In genomic region chr12:92926549-92926948, GRCh38 we compare ENCODE assay signal across 9 cellular contexts. TPM values are rescaled to one million over a fixed set of nuclear protein-coding genes. Genes with fewer than 3 reads are reported as not detected.
DNase-seq lines count a peak whose midpoint lies in the region; ATAC-seq, FAIRE-seq and TF ChIP-seq lines count a peak whose summit lies in the region.
"Had no signal": no experiment of that assay in that cellular context is flagged by ENCODE, and none has a peak within 500 bp of the region (broad histone marks: within the 10 kb centered on the region; RNA-seq: fewer than 3 reads in every experiment).

No MANE protein-coding gene starts in this region.

- BruUV-seq in IMR-90 (replicated peaks; lab: Mats Ljungman, UMichigan), result no TSS peak

- no peaks in the 10 kb centered on the region for H3K27me3 Mint-ChIP-seq in CD4-positive, CD25-positive, alpha-beta regulatory T cell
- H3K27me3 Mint-ChIP-seq in natural killer cell treated with Interleukin-12 subunit alpha and Interleukin-12 subunit beta and Interleukin-15 and Interleukin-18, amount 100 ng/mL, for 72 hours, result no peaks in the 10 kb centered on the region

- peak overlapping the region; percentile 83 for H3K4me3 ChIP-seq in CD4-positive, CD25-positive, alpha-beta regulatory T cell (ENCODE audit: low read depth, low read length)
- H3K4me3 ChIP-seq in IMR-90 (ENCODE audit: insufficient read depth, low read depth, low read length) (no peak overlapping the region), cardiac fibroblast (replicated peaks in 1 of 2; ENCODE audit: low read depth in 2 of 2, low read length in 2 of 2) (peak overlapping the region; percentile 19 to 75), pancreas (no peak overlapping the region)

- no peak overlapping the region for H2BK20ac ChIP-seq in IMR-90 (ENCODE audit: low read depth, low read length)

- H2AK5ac ChIP-seq in IMR-90 (ENCODE audit: low read depth, low read length), result peak overlapping the region; percentile 54; the same call in 1 of the 2 replicates

- H2AK9ac ChIP-seq in IMR-90 (replicated peaks; ENCODE audit: low read depth, low read length, poor library complexity), result no peak overlapping the region

- H2AFZ ChIP-seq in IMR-90 (replicated peaks; ENCODE audit: low read length, poor library complexity), result no peak overlapping the region

- H3K79me1 ChIP-seq in IMR-90 (ENCODE audit: low read depth in 1 of 2, low read length in 2 of 2), result peaks cover 4 to 41% of the 10 kb centered on the region in 2 experiments; a peak in 2 of 4 replicates

- H3K9me3 ChIP-seq in CD4-positive, CD25-positive, alpha-beta regulatory T cell (ENCODE audit: control insufficient read depth in 2 of 2, low read length in 2 of 2), result no peaks in the 10 kb centered on the region
- H3K9me3 ChIP-seq in IMR-90 (ENCODE audit: control insufficient read depth, insufficient read depth, low read length) (no peaks in the 10 kb centered on the region), pancreas (no peaks in the 10 kb centered on the region)

- H3K14ac ChIP-seq in IMR-90 (replicated peaks; ENCODE audit: low read depth, low read length), result peak overlapping the region; percentile 86

- WGBS in IMR-90 (ENCODE audit: extremely low coverage in 2 of 2, insufficient read length in 1 of 2), 2 experiments, result 78% methylated on average over 4 of the region's 4 CpGs; no CpG with 5 or more reads in 1 of the 2 experiments
- 70 to 75% methylated on average over 4 of the region's 4 CpGs for WGBS in pancreas, 2 donors

- no peak for DNase-seq in CD4-positive, CD25-positive, alpha-beta regulatory T cell
- DNase-seq in IMR-90, result no peak
- DNase-seq in cardiac fibroblast (ENCODE audit: low read depth in 2 of 2), result no peak
- DNase-seq in natural killer cell treated with Interleukin-12 subunit alpha and Interleukin-12 subunit beta and Interleukin-15 and Interleukin-18, amount 100 ng/mL, for 72 hours (ENCODE audit: low spot score), result no peak
- DNase-seq in pancreas, result no peak
- no peak for DNase-seq in DMS 273 (lab: John Stamatoyannopoulos, UW; ENCODE audit: unreplicated experiment)
- no peak for DNase-seq in middle frontal gyrus (ENCODE audit: extremely low spot score, low spot score)

- peaks cover 19 to 50% (median 38%) of the 10 kb centered on the region in 4 donors for H3K4me1 Mint-ChIP-seq in CD4-positive, CD25-positive, alpha-beta regulatory T cell
- peaks cover 31 to 36% of the 10 kb centered on the region in 2 donors for H3K4me1 Mint-ChIP-seq in natural killer cell treated with Interleukin-12 subunit alpha and Interleukin-12 subunit beta and Interleukin-15 and Interleukin-18, amount 100 ng/mL, for 72 hours (ENCODE audit: low read depth in 2 of 2)

- peaks cover 33% of the 10 kb centered on the region for H4K20me1 ChIP-seq in IMR-90 (ENCODE audit: insufficient read depth, low read length)

- H2BK15ac ChIP-seq in IMR-90 (ENCODE audit: low read depth, low read length), result peak overlapping the region; percentile 74; the same call in 1 of the 3 replicates

- peaks cover 30% of the 10 kb centered on the region for H3K4me1 ChIP-seq in CD4-positive, CD25-positive, alpha-beta regulatory T cell (ENCODE audit: control insufficient read depth, insufficient read depth, low read length, poor library complexity, severe bottlenecking)
- H3K4me1 ChIP-seq in IMR-90 (ENCODE audit: control insufficient read depth, insufficient read depth, low read length), result peaks cover 8% of the 10 kb centered on the region
- H3K4me1 ChIP-seq in pancreas, result peaks cover 5 to 22% (median 14%) of the 10 kb centered on the region in 3 donors

- in situ Hi-C loops in IMR-90 (cut with MboI; ENCODE audit: low sequenced_read_pairs), result no loop called here

- no peak for TF ChIP-seq RAD21 in IMR-90 (IDR thresholded peaks at IDR 0.05; ENCODE audit: low read length)

- peak overlapping the region; percentile 31; the same call in 1 of the 2 replicates for H3K18ac ChIP-seq in IMR-90 (ENCODE audit: low read depth, low read length)

- peaks cover 8% of the 10 kb centered on the region for H3K36me3 Mint-ChIP-seq in CD4-positive, CD25-positive, alpha-beta regulatory T cell
- H3K36me3 Mint-ChIP-seq in natural killer cell treated with Interleukin-12 subunit alpha and Interleukin-12 subunit beta and Interleukin-15 and Interleukin-18, amount 100 ng/mL, for 72 hours, result peaks cover 7% of the 10 kb centered on the region

- H3K4me3 Mint-ChIP-seq in CD4-positive, CD25-positive, alpha-beta regulatory T cell, result peak overlapping the region in 3 of 4 donors; percentile 11 to 92 (median 86)
- H3K4me3 Mint-ChIP-seq in natural killer cell treated with Interleukin-12 subunit alpha and Interleukin-12 subunit beta and Interleukin-15 and Interleukin-18, amount 100 ng/mL, for 72 hours, result peak overlapping the region; percentile 91

- intact Hi-C loops in IMR-90 (cut with micrococcal nuclease), result loop anchor here (5.0 kb wide), 2 partner anchors 46 to 491 kb away; no protein-coding TSS in a partner anchor
- intact Hi-C loops in pancreas (cut with DNase I), result no loop called here

- no peak for ATAC-seq in CD4-positive, CD25-positive, alpha-beta regulatory T cell (ENCODE audit: low read depth in 2 of 2)
- ATAC-seq in IMR-90 (ENCODE audit: low read depth) (no peak), GM21367 (IDR thresholded peaks at IDR 0.05; ENCODE audit: unreplicated experiment) (no peak), pancreas (no peak)
- no peak for ATAC-seq in natural killer cell treated with Interleukin-12 subunit alpha and Interleukin-12 subunit beta and Interleukin-15 and Interleukin-18, amount 100 ng/mL, for 72 hours

- peak overlapping the region in 2 of 3 donors; percentile 66 to 90 for H3K27ac Mint-ChIP-seq in CD4-positive, CD25-positive, alpha-beta regulatory T cell
- H3K27ac Mint-ChIP-seq in natural killer cell treated with Interleukin-12 subunit alpha and Interleukin-12 subunit beta and Interleukin-15 and Interleukin-18, amount 100 ng/mL, for 72 hours, result peak overlapping the region; percentile 73 to 89

- no peak for TF ChIP-seq POLR2A in IMR-90 (IDR thresholded peaks at IDR 0.05; ENCODE audit: low read depth, low read length)

- CTCF ChIA-PET in IMR-90 (lab: Yijun Ruan, JAX), result interaction anchor here (1.0 to 1.6 kb wide), 5 partner anchors 17 to 138 kb away, joined by 3 read pairs; no protein-coding TSS in a partner anchor

- H2BK5ac ChIP-seq in IMR-90 (ENCODE audit: low read depth, low read length, poor library complexity, severe bottlenecking), result peak overlapping the region; percentile 93

- H3K36me3 ChIP-seq in CD4-positive, CD25-positive, alpha-beta regulatory T cell (ENCODE audit: control insufficient read depth, insufficient read depth, low read length), result no peaks in the 10 kb centered on the region
- no peaks in the 10 kb centered on the region; the same call in 1 of the 2 replicates for H3K36me3 ChIP-seq in IMR-90 (ENCODE audit: control insufficient read depth, insufficient read depth, low read length)
- H3K36me3 ChIP-seq in pancreas, result no peaks in the 10 kb centered on the region

- H3K4ac ChIP-seq in IMR-90 (ENCODE audit: low read depth, low read length), result peak overlapping the region; percentile 34

- H3K9ac ChIP-seq in IMR-90 (ENCODE audit: low read depth, low read length), result peak overlapping the region; percentile 12; the same call in 1 of the 2 replicates

- H3K56ac ChIP-seq in IMR-90 (ENCODE audit: extremely low read depth, insufficient read depth, low read length), result no peak overlapping the region

- H3K9me1 ChIP-seq in IMR-90 (ENCODE audit: insufficient read depth, low read length), result peaks cover 6% of the 10 kb centered on the region

- POLR2A ChIA-PET in IMR-90 (lab: Charles Lee; ENCODE audit: unreplicated experiment), result interaction anchor here (0.7 kb wide), 1 partner anchor 17 kb away, joined by 3 read pairs; no protein-coding TSS in a partner anchor

- H4K8ac ChIP-seq in IMR-90 (ENCODE audit: low read depth in 2 of 2, low read length in 2 of 2), result peak overlapping the region in 1 of 2 experiments; percentile 15; a peak in 1 of 4 replicates

- TF ChIP-seq CTCF in IMR-90 (conservative IDR thresholded peaks at IDR 0.05; ENCODE audit: low read depth, low read length) (no peak), cardiac fibroblast (IDR thresholded peaks at IDR 0.05; ENCODE audit: low read depth, low read length) (no peak), pancreas (IDR thresholded peaks at IDR 0.05) (no peak)

- H3K27ac ChIP-seq in CD4-positive, CD25-positive, alpha-beta regulatory T cell (ENCODE audit: insufficient read depth, low read length, poor library complexity, severe bottlenecking), result no peak overlapping the region
- peak overlapping the region; percentile 51; the same call in 1 of the 2 replicates for H3K27ac ChIP-seq in IMR-90 (ENCODE audit: insufficient read depth, low read length)
- H3K27ac ChIP-seq in pancreas, result no peak overlapping the region

- no peak overlapping the region; the same call in 1 of the 2 replicates for H4K5ac ChIP-seq in IMR-90 (ENCODE audit: low read depth, low read length)

- no peak for FAIRE-seq in pancreas (lab: Jason Lieb, UNC)
- FAIRE-seq: islet of Langerhans had no signal

- peak overlapping the region; percentile 98 for H3K4me2 ChIP-seq in IMR-90 (ENCODE audit: low read depth, low read length)

- dilution Hi-C loops in IMR-90 (cut with HindIII; ENCODE audit: low sequenced_read_pairs, unreplicated experiment), result no loop called here

- H3K23ac ChIP-seq in IMR-90 (ENCODE audit: low read depth, low read length), result peak overlapping the region; percentile 87

- peaks cover 0 to 2% (median 0%) of the 10 kb centered on the region in 7 donors for H3K9me3 Mint-ChIP-seq in CD4-positive, CD25-positive, alpha-beta regulatory T cell
- no peaks in the 10 kb centered on the region for H3K9me3 Mint-ChIP-seq in natural killer cell treated with Interleukin-12 subunit alpha and Interleukin-12 subunit beta and Interleukin-15 and Interleukin-18, amount 100 ng/mL, for 72 hours

- no peak overlapping the region for H2BK120ac ChIP-seq in IMR-90 (ENCODE audit: low read depth, low read length)

- no peaks in the 10 kb centered on the region for H3K27me3 ChIP-seq in CD4-positive, CD25-positive, alpha-beta regulatory T cell (ENCODE audit: control insufficient read depth, insufficient read depth, low read length)
- H3K27me3 ChIP-seq in IMR-90 (ENCODE audit: control insufficient read depth, insufficient read depth, low read length), result no peaks in the 10 kb centered on the region
- H3K27me3 ChIP-seq in pancreas, result no peaks in the 10 kb centered on the region

- H4K91ac ChIP-seq in IMR-90 (ENCODE audit: insufficient read depth, low read depth, low read length), result peak overlapping the region; percentile 26; the same call in 1 of the 2 replicates

TF ChIP-seq in IMR-90, 13 proteins besides CTCF, POLR2A, EP300 and RAD21 (continues in another document):
- TF ChIP-seq MXI1 (IDR thresholded peaks at IDR 0.05; ENCODE audit: borderline replicate concordance, low read depth, low read length), result no peak

RNA-seq across cellular contexts. Expression of gene EEA1, which starts 2.5 kb away (rescaled TPM):
- 11.8 TPM for total RNA-seq in CD4-positive, CD25-positive, alpha-beta regulatory T cell
- polyA plus RNA-seq in CD4-positive, CD25-positive, alpha-beta regulatory T cell, result 1 to 10 TPM; 5.8 to 9.0 (median 6.6) TPM
- total RNA-seq in IMR-90 (2012; rRNA removed) (12.5 and 23.9 TPM in 2 replicates), pancreas (10 to 100 TPM in 3 of 6 donors, 1 to 10 TPM in 3; 6.9 to 15.3 (median 9.7) TPM)
- polyA plus RNA-seq in IMR-90 (2012; rRNA removed) (4.6 and 4.8 TPM in 2 replicates), pancreas (1 to 10 TPM; 1.8 to 2.9 TPM)
- polyA plus RNA-seq in IMR-90 (2012; cell fraction: cytosol; rRNA removed), result 0.26 and 0.33 TPM in 2 replicates
- polyA plus RNA-seq in IMR-90 (2012; cell fraction: nucleus; rRNA removed; ENCODE audit: low replicate concordance), result 0.34 and 3.3 TPM in 2 replicates
- 10 to 100 TPM; 12.1 to 23.8 TPM for total RNA-seq in natural killer cell treated with Interleukin-12 subunit alpha and Interleukin-12 subunit beta and Interleukin-15 and Interleukin-18, amount 100 ng/mL, for 72 hours

Comparison
In these comparisons a context has a peak if more than half of its experiments do, and no peak if none do; other contexts are left out.
1. H3K4me3 ChIP-seq: peak in CD4-positive, CD25-positive, alpha-beta regulatory T cell (single experiment) and cardiac fibroblast (2 of 2); none in IMR-90 (single experiment) and pancreas (0 of 4).